Comparison of ENCODE assay signal across 10 cellular contexts in the genomic region with DNA sequence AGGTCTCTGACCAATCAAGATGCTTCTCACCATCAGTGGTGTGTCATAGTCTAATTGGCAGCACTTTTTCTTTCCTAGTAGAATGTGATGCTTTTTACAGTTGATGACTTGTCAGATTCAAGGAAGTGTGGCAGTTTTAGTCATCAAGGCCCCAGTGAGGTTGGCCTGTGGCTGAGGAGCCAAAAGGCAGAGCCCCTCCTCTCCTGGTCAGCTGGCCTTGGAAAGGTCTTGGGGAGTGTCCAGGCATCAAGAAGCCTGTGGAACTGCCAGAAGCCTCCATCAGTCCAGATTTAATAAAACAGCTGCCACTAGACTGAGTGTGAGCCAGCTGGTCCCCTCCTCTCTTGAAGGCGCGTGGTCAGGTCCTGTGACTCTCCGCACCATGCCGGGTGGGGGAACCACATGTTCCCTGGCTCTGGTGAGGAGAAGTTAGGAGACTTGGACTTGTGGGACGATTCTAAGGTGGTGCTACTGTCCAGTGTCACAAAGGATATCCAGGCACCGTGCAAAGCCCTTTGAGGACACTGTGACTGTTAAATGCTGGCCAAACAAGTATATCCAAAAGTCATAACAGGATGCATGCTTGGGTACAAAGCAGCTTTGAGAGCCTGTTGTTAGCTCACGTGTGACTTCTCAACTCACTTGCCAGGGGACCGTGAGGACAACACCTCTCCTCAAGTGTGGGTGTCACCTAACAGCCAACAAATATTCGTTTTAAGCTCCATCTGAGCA. TPM values are rescaled to one million over a fixed set of nuclear protein-coding genes. Genes with fewer than 3 reads are reported as not detected.
DNase-seq lines count a peak whose midpoint lies in the region; ATAC-seq and TF ChIP-seq lines count a peak whose summit lies in the region.
"Had no signal": no experiment of that assay in that cellular context is flagged by ENCODE, and none has a peak within 500 bp of the region (broad histone marks: within the 10 kb centered on the region; RNA-seq: fewer than 3 reads in every experiment).

No MANE protein-coding gene starts in this region.

- H2AK5ac ChIP-seq in mesendoderm (ENCODE audit: low read length): no peak overlapping the region

- no peak overlapping the region for H3K4me3 ChIP-seq in esophagus (ENCODE audit: low read depth in 1 of 2, low read length in 2 of 2)
- H3K4me3 ChIP-seq in mesendoderm (ENCODE audit: low read length): no peak overlapping the region
- no peak overlapping the region for H3K4me3 ChIP-seq in upper lobe of right lung

- intact Hi-C loops in upper lobe of right lung (cut with DNase I): no loop called here

- DNase-seq in NCI-H510A treated with DMSO at 0.1 percent for 48 hours (lab: John Stamatoyannopoulos, UW) (peak; percentile 65), NCI-H510A (lab: John Stamatoyannopoulos, UW) (no peak), mesendoderm (no peak), upper lobe of right lung (peak; percentile 58), omental fat pad (ENCODE audit: low spot score) (no peak), midbrain (lab: John Stamatoyannopoulos, UW) (no peak)
- DNase-seq in activated CD4-positive, alpha-beta T cell treated with anti-CD3 and anti-CD28 coated beads, Interleukin-2, amount 50 U/mL, for 1 hour: no peak
- DNase-seq: NCI-H2227 treated with DMSO at 0.1 percent for 48 hours had no signal

- no peaks in the 10 kb centered on the region for H3K79me2 ChIP-seq in mesendoderm (ENCODE audit: control insufficient read depth, insufficient read depth, low read length)

- no peak overlapping the region for H3K4me2 ChIP-seq in mesendoderm (ENCODE audit: low read length)

- no peak overlapping the region for H2BK5ac ChIP-seq in mesendoderm (ENCODE audit: low read length)

- H3K4me1 ChIP-seq in esophagus (ENCODE audit: control insufficient read depth in 2 of 2, insufficient read depth in 2 of 2, low read length in 1 of 2): peaks cover 8 to 22% of the 10 kb centered on the region in 2 donors
- peaks cover 14% of the 10 kb centered on the region for H3K4me1 ChIP-seq in mesendoderm (ENCODE audit: control insufficient read depth, low read depth, low read length)
- peaks cover 33% of the 10 kb centered on the region for H3K4me1 ChIP-seq in upper lobe of right lung

- peak; percentile 30 for ATAC-seq in upper lobe of right lung
- ATAC-seq in omental fat pad (ENCODE audit: low FRiP score): no peak

- no peak overlapping the region for H3K4ac ChIP-seq in mesendoderm (ENCODE audit: low read depth, low read length)

- H3K56ac ChIP-seq in mesendoderm (ENCODE audit: low read length): peak overlapping the region; percentile 46

- H3K79me1 ChIP-seq in mesendoderm (ENCODE audit: low read length): no peaks in the 10 kb centered on the region

- H4K8ac ChIP-seq in mesendoderm (ENCODE audit: low read depth, low read length): no peak overlapping the region

- WGBS in esophagus, 2 donors: 54 to 64% methylated on average over 9 of the region's 9 CpGs
- no CpG with 5 or more reads among the region's 9 CpGs for WGBS in mesendoderm (ENCODE audit: extremely low coverage, insufficient coverage, low lambda C conversion rate)

- H2BK15ac ChIP-seq in mesendoderm (replicated peaks; ENCODE audit: low read depth): no peak overlapping the region

- H3K9ac ChIP-seq in mesendoderm (ENCODE audit: low read length): no peak overlapping the region

- no peak overlapping the region for H4K5ac ChIP-seq in mesendoderm (ENCODE audit: low read length)

- H2BK120ac ChIP-seq in mesendoderm (ENCODE audit: low read depth, low read length): no peak overlapping the region

- H3K9me3 ChIP-seq in esophagus (ENCODE audit: control insufficient read depth in 2 of 2, insufficient read depth in 1 of 2, low read depth in 1 of 2, low read length in 1 of 2) (no peaks in the 10 kb centered on the region), upper lobe of right lung (no peaks in the 10 kb centered on the region)

- no peak overlapping the region for H3K23ac ChIP-seq in mesendoderm (ENCODE audit: low read length)

- TF ChIP-seq CTCF in upper lobe of right lung (IDR thresholded peaks at IDR 0.05) (no peak), omental fat pad (IDR thresholded peaks at IDR 0.05) (no peak)

- H3K27ac ChIP-seq in esophagus (ENCODE audit: low read depth in 2 of 2, low read length in 1 of 2): peak overlapping the region; percentile 57 to 96
- no peak overlapping the region for H3K27ac ChIP-seq in mesendoderm (ENCODE audit: low read depth, low read length)
- H3K27ac ChIP-seq in upper lobe of right lung: peak overlapping the region; percentile 45
- H3K27ac ChIP-seq: 22Rv1 had no signal

- H3K27me3 ChIP-seq in esophagus (ENCODE audit: control insufficient read depth in 1 of 2, insufficient read depth in 2 of 2, low read length in 2 of 2) (no peaks in the 10 kb centered on the region), mesendoderm (ENCODE audit: insufficient read depth, low read length, poor library complexity) (no peaks in the 10 kb centered on the region), upper lobe of right lung (no peaks in the 10 kb centered on the region)

- H3K18ac ChIP-seq in mesendoderm (ENCODE audit: low read length): no peak overlapping the region

- H3K36me3 ChIP-seq in esophagus (ENCODE audit: control insufficient read depth in 2 of 2, insufficient read depth in 2 of 2, low read length in 1 of 2) (no peaks in the 10 kb centered on the region), mesendoderm (ENCODE audit: control insufficient read depth, insufficient read depth, low read length) (no peaks in the 10 kb centered on the region), upper lobe of right lung (no peaks in the 10 kb centered on the region)

RNA-seq across cellular contexts. Expression of a gene that starts 6.1 kb away (rescaled TPM):
- polyA plus RNA-seq in esophagus: 1 to 10 TPM; 1.9 to 5.8 TPM
- 5.8 TPM for polyA plus RNA-seq in mesendoderm (2013, experiment 1 of 2)
- 6.1 TPM for polyA plus RNA-seq in mesendoderm (2013, experiment 2 of 2)
- total RNA-seq in upper lobe of right lung (19.4 TPM), omental fat pad (100 to 1,000 TPM in 2 of 4 donors, 10 to 100 TPM in 2; 68.3 to 177 (median 112) TPM)

Comparison
In these comparisons a context has a peak if more than half of its experiments do, and no peak if none do; other contexts are left out.
1. DNase-seq: peak in NCI-H510A treated with DMSO at 0.1 percent for 48 hours (single experiment) and upper lobe of right lung (single experiment); none in NCI-H510A (single experiment), mesendoderm (single experiment), omental fat pad (single experiment), activated CD4-positive, alpha-beta T cell treated with anti-CD3 and anti-CD28 coated beads, Interleukin-2, amount 50 U/mL, for 1 hour (single experiment) and midbrain (single experiment).